Comparison of ENCODE assay signal across 1 cellular context in the genomic region with DNA sequence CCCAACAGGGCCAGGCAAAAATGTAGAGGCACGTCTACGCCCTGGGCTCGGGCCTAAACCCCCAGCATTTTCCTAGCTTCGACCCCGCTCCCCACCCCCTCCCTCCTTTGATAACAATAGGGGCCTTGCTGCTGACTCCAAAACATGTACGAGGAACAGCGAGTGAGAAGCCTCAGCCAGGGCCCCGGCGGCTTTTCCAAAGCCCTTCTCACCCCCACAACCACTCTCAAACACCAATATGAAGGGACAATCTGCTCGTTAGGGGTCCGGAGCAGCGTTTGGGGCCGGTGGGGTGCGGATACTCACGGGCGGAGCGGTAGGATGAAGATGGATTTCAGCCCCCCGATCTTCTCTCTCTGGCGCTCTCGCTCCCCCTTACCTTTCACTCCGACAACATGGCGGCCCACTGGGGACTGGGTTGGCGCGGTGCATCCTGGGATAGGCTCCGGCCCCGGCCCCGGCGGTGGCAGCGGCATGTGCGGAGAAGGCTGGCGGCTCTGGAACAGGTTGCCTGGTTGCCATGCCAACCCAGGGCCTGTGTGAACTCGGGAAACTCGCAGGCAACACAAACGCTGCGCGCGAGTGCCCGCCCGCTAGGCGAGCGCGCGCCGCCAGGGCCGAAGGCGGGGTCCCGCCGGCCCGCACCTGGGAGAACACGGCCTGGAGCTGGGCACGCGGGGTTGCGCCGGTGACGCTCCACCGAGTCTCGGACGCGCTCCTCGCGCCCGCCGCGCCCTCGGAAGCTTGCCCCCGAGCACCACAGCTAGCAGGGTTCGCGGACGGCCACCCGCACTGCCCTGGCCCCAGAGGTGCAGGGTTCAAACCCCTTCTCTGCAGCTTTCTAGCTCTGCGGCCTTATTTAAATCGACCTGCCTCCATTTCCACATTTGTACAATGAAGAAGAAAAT.
TF ChIP-seq lines count a peak whose summit lies in the region.

A gene with protein sequence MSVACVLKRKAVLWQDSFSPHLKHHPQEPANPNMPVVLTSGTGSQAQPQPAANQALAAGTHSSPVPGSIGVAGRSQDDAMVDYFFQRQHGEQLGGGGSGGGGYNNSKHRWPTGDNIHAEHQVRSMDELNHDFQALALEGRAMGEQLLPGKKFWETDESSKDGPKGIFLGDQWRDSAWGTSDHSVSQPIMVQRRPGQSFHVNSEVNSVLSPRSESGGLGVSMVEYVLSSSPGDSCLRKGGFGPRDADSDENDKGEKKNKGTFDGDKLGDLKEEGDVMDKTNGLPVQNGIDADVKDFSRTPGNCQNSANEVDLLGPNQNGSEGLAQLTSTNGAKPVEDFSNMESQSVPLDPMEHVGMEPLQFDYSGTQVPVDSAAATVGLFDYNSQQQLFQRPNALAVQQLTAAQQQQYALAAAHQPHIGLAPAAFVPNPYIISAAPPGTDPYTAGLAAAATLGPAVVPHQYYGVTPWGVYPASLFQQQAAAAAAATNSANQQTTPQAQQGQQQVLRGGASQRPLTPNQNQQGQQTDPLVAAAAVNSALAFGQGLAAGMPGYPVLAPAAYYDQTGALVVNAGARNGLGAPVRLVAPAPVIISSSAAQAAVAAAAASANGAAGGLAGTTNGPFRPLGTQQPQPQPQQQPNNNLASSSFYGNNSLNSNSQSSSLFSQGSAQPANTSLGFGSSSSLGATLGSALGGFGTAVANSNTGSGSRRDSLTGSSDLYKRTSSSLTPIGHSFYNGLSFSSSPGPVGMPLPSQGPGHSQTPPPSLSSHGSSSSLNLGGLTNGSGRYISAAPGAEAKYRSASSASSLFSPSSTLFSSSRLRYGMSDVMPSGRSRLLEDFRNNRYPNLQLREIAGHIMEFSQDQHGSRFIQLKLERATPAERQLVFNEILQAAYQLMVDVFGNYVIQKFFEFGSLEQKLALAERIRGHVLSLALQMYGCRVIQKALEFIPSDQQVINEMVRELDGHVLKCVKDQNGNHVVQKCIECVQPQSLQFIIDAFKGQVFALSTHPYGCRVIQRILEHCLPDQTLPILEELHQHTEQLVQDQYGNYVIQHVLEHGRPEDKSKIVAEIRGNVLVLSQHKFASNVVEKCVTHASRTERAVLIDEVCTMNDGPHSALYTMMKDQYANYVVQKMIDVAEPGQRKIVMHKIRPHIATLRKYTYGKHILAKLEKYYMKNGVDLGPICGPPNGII (minus strand): TSS at position 408 of the 908 bp plus-strand sequence. CDS start 6,151 bp downstream, outside the sequence.

TF ChIP-seq in K562, 482 proteins besides CTCF, POLR2A, EP300 and RAD21 (continued from another document and continues in another):
- TF ChIP-seq GMEB1 (CRISPR knock-in tag; IDR thresholded peaks at IDR 0.05) (no peak), GATAD2B (IDR thresholded peaks at IDR 0.05; ENCODE audit: borderline replicate concordance) (peak; percentile 14; the same call in 1 of the 2 replicates), CXXC5 (CRISPR knock-in tag; IDR thresholded peaks at IDR 0.05) (peak; percentile 94), CEBPZ (IDR thresholded peaks at IDR 0.05; ENCODE audit: borderline replicate concordance, low read depth, low read length) (no peak), TEAD2 (tag; IDR thresholded peaks at IDR 0.05) (no peak), PTRF (tag; IDR thresholded peaks at IDR 0.05) (no peak), ZNF609 (CRISPR knock-in tag; IDR thresholded peaks at IDR 0.05; ENCODE audit: borderline replicate concordance) (no peak), SRSF9 (IDR thresholded peaks at IDR 0.05; ENCODE audit: borderline replicate concordance, low read depth, low read length) (no peak), ZNF253 (CRISPR knock-in tag; conservative IDR thresholded peaks at IDR 0.05) (0 out of 2 replicates have a peak, but pooled peaks have one; percentile 12), BHLHE40 (IDR thresholded peaks at IDR 0.05; ENCODE audit: low read length) (peak; percentile 91), MBD2 (IDR thresholded peaks at IDR 0.05; ENCODE audit: borderline replicate concordance, low read depth) (peak; percentile 70; the same call in 1 of the 2 replicates), ZNF57 (CRISPR knock-in tag; IDR thresholded peaks at IDR 0.05) (peak; percentile 79; the same call in 1 of the 2 replicates), USF1 (CRISPR knock-in tag; IDR thresholded peaks at IDR 0.05) (peak; percentile 45), ZBTB40 (IDR thresholded peaks at IDR 0.05) (peak; percentile 44; the same call in 1 of the 2 replicates), ZBTB40 (CRISPR knock-in tag; IDR thresholded peaks at IDR 0.05) (no peak), FOXJ3 (CRISPR knock-in tag; IDR thresholded peaks at IDR 0.05) (no peak), ATF1 (CRISPR knock-in tag; IDR thresholded peaks at IDR 0.05) (no peak), ATF1 (tag; IDR thresholded peaks at IDR 0.05) (peak; percentile 69)
- TF ChIP-seq, protein P1, sequence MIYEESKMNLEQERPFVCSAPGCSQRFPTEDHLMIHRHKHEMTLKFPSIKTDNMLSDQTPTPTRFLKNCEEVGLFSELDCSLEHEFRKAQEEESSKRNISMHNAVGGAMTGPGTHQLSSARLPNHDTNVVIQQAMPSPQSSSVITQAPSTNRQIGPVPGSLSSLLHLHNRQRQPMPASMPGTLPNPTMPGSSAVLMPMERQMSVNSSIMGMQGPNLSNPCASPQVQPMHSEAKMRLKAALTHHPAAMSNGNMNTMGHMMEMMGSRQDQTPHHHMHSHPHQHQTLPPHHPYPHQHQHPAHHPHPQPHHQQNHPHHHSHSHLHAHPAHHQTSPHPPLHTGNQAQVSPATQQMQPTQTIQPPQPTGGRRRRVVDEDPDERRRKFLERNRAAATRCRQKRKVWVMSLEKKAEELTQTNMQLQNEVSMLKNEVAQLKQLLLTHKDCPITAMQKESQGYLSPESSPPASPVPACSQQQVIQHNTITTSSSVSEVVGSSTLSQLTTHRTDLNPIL (CRISPR knock-in tag; IDR thresholded peaks at IDR 0.05) = no peak
